23 cellular contexts compared by ENCODE assay signal in genomic region chr9:36871606-36872005, GRCh38.
"Had no signal": no experiment of that assay in that cellular context is flagged by ENCODE, and none has a peak within 500 bp of the region (broad histone marks: within the 10 kb centered on the region; RNA-seq: fewer than 3 reads in every experiment).

No MANE protein-coding gene starts in this region.

- H3K4me3 Mint-ChIP-seq: activated CD4-positive, alpha-beta memory T cell treated with anti-CD3 and anti-CD28 coated beads, Interleukin-2, amount 10 ng/mL, durations not matched to agents 7 days and 5 days; activated CD4-positive, alpha-beta T cell treated with anti-CD3 and anti-CD28 coated beads, Interleukin-2, amount 10 ng/mL, durations not matched to agents 7 days and 5 days; activated naive CD4-positive, alpha-beta T cell treated with anti-CD3 and anti-CD28 coated beads, Interleukin-2, amount 10 ng/mL, durations not matched to agents 7 days and 5 days; activated naive CD8-positive, alpha-beta T cell treated with anti-CD3 and anti-CD28 coated beads, Interleukin-2, amount 10 ng/mL, durations not matched to agents 7 days and 5 days; activated T-cell treated with anti-CD3 and anti-CD28 coated beads, Interleukin-2, amount 50 U/mL, for 24 hours; neural crest cell; T-helper 17 cell had no signal

- ATAC-seq: gastroesophageal sphincter; stimulated activated naive CD8-positive, alpha-beta T cell treated with anti-CD3 and anti-CD28 coated beads, Interleukin-15, Interleukin-2, amounts not matched to agents 100 U/mL and 50 U/mL, for 24 hours; T-helper 17 cell had no signal

- H3K27me3 ChIP-seq: right atrium auricular region, testis, transverse colon had no signal

- H3K9me3 Mint-ChIP-seq: activated CD4-positive, alpha-beta memory T cell treated with anti-CD3 and anti-CD28 coated beads, Interleukin-2, amount 10 ng/mL, durations not matched to agents 7 days and 5 days; activated CD4-positive, alpha-beta T cell treated with anti-CD3 and anti-CD28 coated beads, Interleukin-2, amount 10 ng/mL, durations not matched to agents 7 days and 5 days; activated naive CD4-positive, alpha-beta T cell treated with anti-CD3 and anti-CD28 coated beads, Interleukin-2, amount 10 ng/mL, durations not matched to agents 7 days and 5 days; activated naive CD8-positive, alpha-beta T cell treated with anti-CD3 and anti-CD28 coated beads, Interleukin-2, amount 10 ng/mL, durations not matched to agents 7 days and 5 days; activated T-cell treated with anti-CD3 and anti-CD28 coated beads, Interleukin-2, amount 50 U/mL, for 24 hours; neural crest cell had no signal

- DNase-seq: activated CD4-positive, alpha-beta memory T cell treated with anti-CD3 and anti-CD28 coated beads, Interleukin-2, amount 10 ng/mL, durations not matched to agents 7 days and 5 days; activated CD4-positive, alpha-beta T cell treated with anti-CD3 and anti-CD28 coated beads, Interleukin-2, amount 10 ng/mL, durations not matched to agents 7 days and 5 days; activated CD4-positive, CD25-positive, alpha-beta regulatory T cell treated with anti-CD3 and anti-CD28 coated beads, Interleukin-2, amount 50 U/mL, for 72 hours; activated CD8-positive, alpha-beta memory T cell treated with anti-CD3 and anti-CD28 coated beads, Interleukin-2, amount 50 U/mL, for 48 hours; activated gamma-delta T cell; activated naive CD4-positive, alpha-beta T cell treated with anti-CD3 and anti-CD28 coated beads, Interleukin-2, amount 10 ng/mL, durations not matched to agents 7 days and 5 days; activated naive CD8-positive, alpha-beta T cell treated with anti-CD3 and anti-CD28 coated beads, Interleukin-2, amount 10 ng/mL, durations not matched to agents 7 days and 5 days; activated T-cell treated with anti-CD3 and anti-CD28 coated beads, Interleukin-2, amount 50 U/mL, for 24 hours; central memory CD4-positive, alpha-beta T cell; islet precursor cell; left ventricle myocardium inferior; occipital lobe; stimulated activated naive CD8-positive, alpha-beta T cell treated with anti-CD3 and anti-CD28 coated beads, Interleukin-15, Interleukin-2, amounts not matched to agents 100 U/mL and 50 U/mL, for 24 hours; T-helper 17 cell; T1000; WERI-Rb-1 had no signal

- H3K4me3 ChIP-seq: gastroesophageal sphincter, hepatocyte, left ventricle myocardium inferior, right atrium auricular region, testis, transverse colon had no signal

- H3K4me1 Mint-ChIP-seq: activated CD4-positive, alpha-beta memory T cell treated with anti-CD3 and anti-CD28 coated beads, Interleukin-2, amount 10 ng/mL, durations not matched to agents 7 days and 5 days; activated CD4-positive, alpha-beta T cell treated with anti-CD3 and anti-CD28 coated beads, Interleukin-2, amount 10 ng/mL, durations not matched to agents 7 days and 5 days; activated naive CD4-positive, alpha-beta T cell treated with anti-CD3 and anti-CD28 coated beads, Interleukin-2, amount 10 ng/mL, durations not matched to agents 7 days and 5 days had no signal

- H3K36me3 ChIP-seq: gastroesophageal sphincter, left ventricle myocardium inferior, right atrium auricular region, transverse colon had no signal

- H3K27ac ChIP-seq: gastroesophageal sphincter, hepatocyte, left ventricle myocardium inferior, parathyroid adenoma, right atrium auricular region, testis, transverse colon, WERI-Rb-1 had no signal

- H3K36me3 Mint-ChIP-seq: activated naive CD4-positive, alpha-beta T cell treated with anti-CD3 and anti-CD28 coated beads, Interleukin-2, amount 10 ng/mL, durations not matched to agents 7 days and 5 days; activated naive CD8-positive, alpha-beta T cell treated with anti-CD3 and anti-CD28 coated beads, Interleukin-2, amount 10 ng/mL, durations not matched to agents 7 days and 5 days had no signal

- H3K27ac Mint-ChIP-seq: activated CD4-positive, alpha-beta memory T cell treated with anti-CD3 and anti-CD28 coated beads, Interleukin-2, amount 10 ng/mL, durations not matched to agents 7 days and 5 days; activated CD4-positive, alpha-beta T cell treated with anti-CD3 and anti-CD28 coated beads, Interleukin-2, amount 10 ng/mL, durations not matched to agents 7 days and 5 days; activated naive CD4-positive, alpha-beta T cell treated with anti-CD3 and anti-CD28 coated beads, Interleukin-2, amount 10 ng/mL, durations not matched to agents 7 days and 5 days; activated naive CD8-positive, alpha-beta T cell treated with anti-CD3 and anti-CD28 coated beads, Interleukin-2, amount 10 ng/mL, durations not matched to agents 7 days and 5 days; activated T-cell treated with anti-CD3 and anti-CD28 coated beads, Interleukin-2, amount 50 U/mL, for 24 hours; T-helper 17 cell had no signal
